1 cellular context compared by ENCODE assay signal in the genomic region with DNA sequence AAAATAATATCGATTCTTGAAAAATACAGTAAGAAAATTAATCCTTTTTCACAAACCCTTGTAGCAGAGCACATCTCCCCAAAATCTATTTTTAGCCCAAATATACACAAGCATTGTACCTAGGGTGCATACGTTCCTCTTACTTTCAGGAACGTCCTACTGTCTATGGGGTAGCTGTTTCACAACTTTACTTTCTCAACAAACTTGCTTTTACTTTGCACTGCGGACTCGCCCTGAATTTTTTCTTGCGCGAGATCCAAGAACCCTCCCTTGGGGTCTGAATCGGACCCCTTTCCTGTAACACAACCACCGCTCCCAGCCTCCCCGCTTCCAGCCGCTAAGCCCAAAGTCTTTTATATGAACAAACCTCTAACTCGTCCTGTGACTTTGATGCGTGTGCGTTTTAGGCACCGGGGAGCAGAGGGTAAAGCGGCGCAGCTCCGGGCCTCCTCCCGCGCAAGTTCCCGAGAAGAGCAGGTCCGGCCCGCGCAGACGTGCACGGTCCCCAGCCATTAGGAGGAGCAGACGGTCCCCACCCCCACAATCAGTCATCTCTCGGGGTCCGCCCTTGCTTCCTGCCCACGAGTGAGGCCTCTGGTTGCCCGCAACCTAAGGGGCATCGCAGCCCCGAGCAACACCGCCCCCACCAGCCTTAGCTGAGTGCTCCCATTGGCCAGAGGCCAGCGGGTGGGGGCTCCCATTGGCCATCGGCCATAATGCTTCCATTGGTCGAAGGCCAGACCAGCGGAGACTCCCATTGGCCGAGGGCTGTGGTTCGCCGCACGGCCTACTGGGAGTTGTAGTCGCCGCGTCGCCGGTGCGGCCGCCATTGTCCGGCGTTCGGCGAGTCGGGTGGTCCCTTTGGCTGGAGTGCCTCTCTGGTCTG.
TF ChIP-seq lines count a peak whose summit lies in the region.

Gene ZNF8, plus strand, starts transcription at position 800 of the 886 bp plus-strand sequence. CDS start 127 bp downstream, outside the sequence.

TF ChIP-seq in HEK293, 187 proteins besides CTCF, POLR2A, EP300 and RAD21 (continued from another document and continues in another):
- TF ChIP-seq, protein P1, sequence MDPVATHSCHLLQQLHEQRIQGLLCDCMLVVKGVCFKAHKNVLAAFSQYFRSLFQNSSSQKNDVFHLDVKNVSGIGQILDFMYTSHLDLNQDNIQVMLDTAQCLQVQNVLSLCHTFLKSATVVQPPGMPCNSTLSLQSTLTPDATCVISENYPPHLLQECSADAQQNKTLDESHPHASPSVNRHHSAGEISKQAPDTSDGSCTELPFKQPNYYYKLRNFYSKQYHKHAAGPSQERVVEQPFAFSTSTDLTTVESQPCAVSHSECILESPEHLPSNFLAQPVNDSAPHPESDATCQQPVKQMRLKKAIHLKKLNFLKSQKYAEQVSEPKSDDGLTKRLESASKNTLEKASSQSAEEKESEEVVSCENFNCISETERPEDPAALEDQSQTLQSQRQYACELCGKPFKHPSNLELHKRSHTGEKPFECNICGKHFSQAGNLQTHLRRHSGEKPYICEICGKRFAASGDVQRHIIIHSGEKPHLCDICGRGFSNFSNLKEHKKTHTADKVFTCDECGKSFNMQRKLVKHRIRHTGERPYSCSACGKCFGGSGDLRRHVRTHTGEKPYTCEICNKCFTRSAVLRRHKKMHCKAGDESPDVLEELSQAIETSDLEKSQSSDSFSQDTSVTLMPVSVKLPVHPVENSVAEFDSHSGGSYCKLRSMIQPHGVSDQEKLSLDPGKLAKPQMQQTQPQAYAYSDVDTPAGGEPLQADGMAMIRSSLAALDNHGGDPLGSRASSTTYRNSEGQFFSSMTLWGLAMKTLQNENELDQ (tag by site-specific recombination; IDR thresholded peaks at IDR 0.05; ENCODE audit: low read depth): no peak
- TF ChIP-seq HOXD13 (CRISPR knock-in tag; IDR thresholded peaks at IDR 0.05; ENCODE audit: borderline replicate concordance) (no peak), ZNF660 (tag by site-specific recombination; IDR thresholded peaks at IDR 0.05) (0 out of 2 replicates have a peak, but pooled peaks have one; percentile 67), ZNF658 (tag by site-specific recombination; IDR thresholded peaks at IDR 0.05) (no peak), KLF7 (tag by site-specific recombination; IDR thresholded peaks at IDR 0.05; ENCODE audit: borderline replicate concordance) (peak; percentile 61; the same call in 1 of the 2 replicates), ZSCAN18 (tag by site-specific recombination; IDR thresholded peaks at IDR 0.05) (no peak), ZNF791 (tag by site-specific recombination; IDR thresholded peaks at IDR 0.05) (no peak), ZNF580 (tag by site-specific recombination; IDR thresholded peaks at IDR 0.05) (peak; percentile 60; the same call in 1 of the 2 replicates), ZNF19 (tag by site-specific recombination; IDR thresholded peaks at IDR 0.05; ENCODE audit: low read depth) (no peak), ZXDB (tag by site-specific recombination; IDR thresholded peaks at IDR 0.05) (peak; percentile 96), ZNF664 (tag by site-specific recombination; IDR thresholded peaks at IDR 0.05) (no peak), ZNF544 (tag by site-specific recombination; IDR thresholded peaks at IDR 0.05) (no peak), ZSCAN16 (tag by site-specific recombination; IDR thresholded peaks at IDR 0.05) (no peak), HOXC10 (CRISPR knock-in tag; IDR thresholded peaks at IDR 0.05) (peak; percentile 93; the same call in 1 of the 2 replicates), BCL11A (tag by site-specific recombination; IDR thresholded peaks at IDR 0.05; ENCODE audit: low read depth) (no peak), ZNF138 (tag by site-specific recombination; IDR thresholded peaks at IDR 0.05; ENCODE audit: borderline replicate concordance) (no peak), ZFP3 (tag by site-specific recombination; IDR thresholded peaks at IDR 0.05; ENCODE audit: low read depth) (no peak), ZNF174 (tag by site-specific recombination; IDR thresholded peaks at IDR 0.05) (no peak), SP7 (tag by site-specific recombination; IDR thresholded peaks at IDR 0.05) (peak; percentile 70), OVOL3 (tag by site-specific recombination; IDR thresholded peaks at IDR 0.05) (no peak), ZNF514 (tag by site-specific recombination; IDR thresholded peaks at IDR 0.05) (no peak), ZBTB26 (tag by site-specific recombination; optimal IDR thresholded peaks at IDR 0.05) (peak; percentile 91), ZNF391 (tag by site-specific recombination; IDR thresholded peaks at IDR 0.05; ENCODE audit: borderline replicate concordance, low read depth) (no peak), ZNF157 (tag by site-specific recombination; IDR thresholded peaks at IDR 0.05) (no peak), ZNF610 (tag by site-specific recombination; IDR thresholded peaks at IDR 0.05; ENCODE audit: borderline replicate concordance) (peak; percentile 39; the same call in 1 of the 2 replicates), ZNF561 (tag by site-specific recombination; IDR thresholded peaks at IDR 0.05; ENCODE audit: borderline replicate concordance) (peak; percentile 81), ZSCAN30 (tag by site-specific recombination; IDR thresholded peaks at IDR 0.05) (peak; percentile 76), ZNF626 (tag by site-specific recombination; IDR thresholded peaks at IDR 0.05) (no peak), REST (tag by site-specific recombination; IDR thresholded peaks at IDR 0.05) (no peak), ZNF169 (tag by site-specific recombination; IDR thresholded peaks at IDR 0.05) (no peak), SP2 (tag by site-specific recombination; IDR thresholded peaks at IDR 0.05) (peak; percentile 98), RBAK (tag by site-specific recombination; IDR thresholded peaks at IDR 0.05) (no peak), ZNF274 (IDR thresholded peaks at IDR 0.05; ENCODE audit: low read length) (no peak), ZNF274 (tag by site-specific recombination; IDR thresholded peaks at IDR 0.05; ENCODE audit: borderline replicate concordance) (no peak), ZBTB6 (tag by site-specific recombination; IDR thresholded peaks at IDR 0.05) (no peak)
- TF ChIP-seq, protein P2, sequence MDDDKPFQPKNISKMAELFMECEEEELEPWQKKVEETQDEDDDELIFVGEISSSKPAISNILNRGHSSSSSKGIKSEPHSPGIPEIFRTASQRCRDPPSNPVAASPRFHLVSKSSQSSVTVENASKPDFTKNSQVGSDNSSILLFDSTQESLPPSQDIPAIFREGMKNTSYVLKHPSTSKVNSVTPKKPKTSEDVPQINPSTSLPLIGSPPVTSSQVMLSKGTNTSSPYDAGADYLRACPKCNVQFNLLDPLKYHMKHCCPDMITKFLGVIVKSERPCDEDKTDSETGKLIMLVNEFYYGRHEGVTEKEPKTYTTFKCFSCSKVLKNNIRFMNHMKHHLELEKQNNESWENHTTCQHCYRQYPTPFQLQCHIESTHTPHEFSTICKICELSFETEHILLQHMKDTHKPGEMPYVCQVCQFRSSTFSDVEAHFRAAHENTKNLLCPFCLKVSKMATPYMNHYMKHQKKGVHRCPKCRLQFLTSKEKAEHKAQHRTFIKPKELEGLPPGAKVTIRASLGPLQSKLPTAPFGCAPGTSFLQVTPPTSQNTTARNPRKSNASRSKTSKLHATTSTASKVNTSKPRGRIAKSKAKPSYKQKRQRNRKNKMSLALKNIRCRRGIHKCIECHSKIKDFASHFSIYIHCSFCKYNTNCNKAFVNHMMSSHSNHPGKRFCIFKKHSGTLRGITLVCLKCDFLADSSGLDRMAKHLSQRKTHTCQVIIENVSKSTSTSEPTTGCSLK (tag by site-specific recombination; IDR thresholded peaks at IDR 0.05): no peak
- TF ChIP-seq, protein P3, sequence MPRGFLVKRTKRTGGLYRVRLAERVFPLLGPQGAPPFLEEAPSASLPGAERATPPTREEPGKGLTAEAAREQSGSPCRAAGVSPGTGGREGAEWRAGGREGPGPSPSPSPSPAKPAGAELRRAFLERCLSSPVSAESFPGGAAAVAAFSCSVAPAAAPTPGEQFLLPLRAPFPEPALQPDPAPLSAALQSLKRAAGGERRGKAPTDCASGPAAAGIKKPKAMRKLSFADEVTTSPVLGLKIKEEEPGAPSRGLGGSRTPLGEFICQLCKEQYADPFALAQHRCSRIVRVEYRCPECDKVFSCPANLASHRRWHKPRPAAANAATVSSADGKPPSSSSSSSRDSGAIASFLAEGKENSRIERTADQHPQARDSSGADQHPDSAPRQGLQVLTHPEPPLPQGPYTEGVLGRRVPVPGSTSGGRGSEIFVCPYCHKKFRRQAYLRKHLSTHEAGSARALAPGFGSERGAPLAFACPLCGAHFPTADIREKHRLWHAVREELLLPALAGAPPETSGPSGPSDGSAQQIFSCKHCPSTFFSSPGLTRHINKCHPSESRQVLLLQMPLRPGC (tag by site-specific recombination; IDR thresholded peaks at IDR 0.05): no peak
- TF ChIP-seq, protein P4, sequence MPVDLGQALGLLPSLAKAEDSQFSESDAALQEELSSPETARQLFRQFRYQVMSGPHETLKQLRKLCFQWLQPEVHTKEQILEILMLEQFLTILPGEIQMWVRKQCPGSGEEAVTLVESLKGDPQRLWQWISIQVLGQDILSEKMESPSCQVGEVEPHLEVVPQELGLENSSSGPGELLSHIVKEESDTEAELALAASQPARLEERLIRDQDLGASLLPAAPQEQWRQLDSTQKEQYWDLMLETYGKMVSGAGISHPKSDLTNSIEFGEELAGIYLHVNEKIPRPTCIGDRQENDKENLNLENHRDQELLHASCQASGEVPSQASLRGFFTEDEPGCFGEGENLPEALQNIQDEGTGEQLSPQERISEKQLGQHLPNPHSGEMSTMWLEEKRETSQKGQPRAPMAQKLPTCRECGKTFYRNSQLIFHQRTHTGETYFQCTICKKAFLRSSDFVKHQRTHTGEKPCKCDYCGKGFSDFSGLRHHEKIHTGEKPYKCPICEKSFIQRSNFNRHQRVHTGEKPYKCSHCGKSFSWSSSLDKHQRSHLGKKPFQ (tag by site-specific recombination; IDR thresholded peaks at IDR 0.05): no peak
